ENCODE assay signal across 8 cellular contexts in the genomic region with DNA sequence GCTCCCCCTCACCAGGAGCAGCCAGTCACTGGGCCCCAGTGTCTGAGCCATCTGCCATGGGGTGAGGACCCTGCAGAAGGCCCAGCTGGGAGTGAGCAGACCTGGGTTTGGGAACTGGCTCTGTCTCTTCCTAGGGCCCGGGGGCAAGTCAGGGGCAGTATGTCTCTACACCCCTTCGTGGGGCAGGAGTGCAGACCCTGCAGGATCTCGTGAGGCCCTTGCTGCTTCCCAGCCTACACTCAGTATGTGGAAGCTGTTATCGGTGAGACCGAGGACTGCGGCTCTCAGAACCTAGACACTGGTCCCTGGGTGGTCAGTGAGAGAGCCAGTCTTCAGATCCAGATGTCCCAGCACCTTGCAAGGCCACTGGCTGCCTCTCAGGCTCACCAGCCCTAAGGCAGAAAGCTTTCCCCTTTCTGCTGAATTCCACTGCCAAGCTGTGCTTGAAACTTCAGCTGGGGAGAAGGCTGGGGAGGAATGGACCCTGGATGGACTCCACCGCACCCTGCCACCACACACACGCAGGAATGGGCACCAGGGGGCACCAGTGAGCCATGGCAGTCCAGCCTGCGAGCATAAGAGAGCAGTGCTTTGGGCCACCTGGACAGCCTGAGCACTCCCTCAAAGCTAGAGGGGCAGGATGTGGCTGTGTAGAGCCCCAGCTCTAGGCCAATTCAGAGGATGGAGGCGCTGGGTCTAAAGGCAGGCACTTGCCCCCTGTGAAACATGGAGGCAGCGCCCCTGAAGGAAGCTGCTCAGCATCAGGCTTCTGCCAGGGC. TPM values are rescaled to one million over a fixed set of nuclear protein-coding genes. Genes with fewer than 3 reads are reported as not detected.
DNase-seq lines count a peak whose midpoint lies in the region; ATAC-seq and TF ChIP-seq lines count a peak whose summit lies in the region.

No MANE protein-coding gene starts in this region.

- no peaks in the 10 kb centered on the region for H3K36me3 Mint-ChIP-seq in activated naive CD4-positive, alpha-beta T cell treated with anti-CD3 and anti-CD28 coated beads for 36 hours (ENCODE audit: low read depth)

- peak; percentile 58 for DNase-seq in GF-D8 (lab: John Stamatoyannopoulos, UW)
- peak; percentile 55 for DNase-seq in HuH-7.5 (ENCODE audit: low spot score)
- peak; percentile 79 for DNase-seq in SK-N-SH
- DNase-seq in activated naive CD4-positive, alpha-beta T cell treated with anti-CD3 and anti-CD28 coated beads for 36 hours = peak; percentile 91
- peak; percentile 96 for DNase-seq in Right ventricle myocardium inferior (ENCODE audit: missing footprints)
- peak; percentile 77 to 98 (median 94) for DNase-seq in posterior cingulate gyrus
- peak; percentile 91 for DNase-seq in ureter (ENCODE audit: low spot score)

- H4K20me1 ChIP-seq in SK-N-SH (ENCODE audit: insufficient read depth) = no peaks in the 10 kb centered on the region

- H3K79me2 ChIP-seq in SK-N-SH (ENCODE audit: insufficient read depth) = no peaks in the 10 kb centered on the region

- H3K27ac ChIP-seq in SK-N-SH (ENCODE audit: low read depth in 2 of 2, low read length in 1 of 2) = no peak overlapping the region

- no peak for TF ChIP-seq EP300 in SK-N-SH (IDR thresholded peaks at IDR 0.05; ENCODE audit: borderline replicate concordance in 1 of 2, low read depth in 1 of 2, low read length in 1 of 2)

- H3K4me3 Mint-ChIP-seq in activated naive CD4-positive, alpha-beta T cell treated with anti-CD3 and anti-CD28 coated beads for 36 hours = no peak overlapping the region

- H3K27me3 ChIP-seq in SK-N-SH (ENCODE audit: insufficient read depth) = peaks cover 8% of the 10 kb centered on the region; the same call in 1 of the 2 replicates

- H3K4me1 Mint-ChIP-seq in activated naive CD4-positive, alpha-beta T cell treated with anti-CD3 and anti-CD28 coated beads for 36 hours (ENCODE audit: low read depth) = peaks cover 7% of the 10 kb centered on the region

- no peak overlapping the region for H3K9ac ChIP-seq in SK-N-SH

- H3K9me3 Mint-ChIP-seq in activated naive CD4-positive, alpha-beta T cell treated with anti-CD3 and anti-CD28 coated beads for 36 hours = no peaks in the 10 kb centered on the region

- no peaks in the 10 kb centered on the region for H3K9me3 ChIP-seq in SK-N-SH

- TF ChIP-seq RAD21 in SK-N-SH (IDR thresholded peaks at IDR 0.05; ENCODE audit: low read length) = peak; percentile 91

- H3K9me2 ChIP-seq in SK-N-SH = no peaks in the 10 kb centered on the region

- H3F3A ChIP-seq in SK-N-SH (replicated peaks; ENCODE audit: insufficient read depth) = no peaks in the 10 kb centered on the region

- H2AFZ ChIP-seq in SK-N-SH (ENCODE audit: low read depth) = no peak overlapping the region

- H3K27ac Mint-ChIP-seq in activated naive CD4-positive, alpha-beta T cell treated with anti-CD3 and anti-CD28 coated beads for 36 hours = no peak overlapping the region

- POLR2A ChIA-PET in SK-N-SH (lab: Yijun Ruan, JAX) = interaction anchor here (0.6 kb wide), 1 partner anchor 14 kb away, joined by 4 read pairs; no protein-coding TSS in a partner anchor

- no peaks in the 10 kb centered on the region for H3K36me3 ChIP-seq in SK-N-SH (replicated peaks in 1 of 2; ENCODE audit: control insufficient read depth in 1 of 2, insufficient read depth in 2 of 2, low read length in 1 of 2)

- no peak overlapping the region for H3K4me2 ChIP-seq in SK-N-SH

- intact Hi-C loops in activated naive CD4-positive, alpha-beta T cell treated with anti-CD3 and anti-CD28 coated beads for 36 hours (cut with micrococcal nuclease) = loop anchor here (1.0 to 10.0 kb wide), 4 partner anchors 26 to 302 kb away; partner anchors contain the start of gene RASSF4
- intact Hi-C loops in Right ventricle myocardium inferior (cut with DNase I) (loop anchor here (1.0 kb wide), 1 partner anchor 43 kb away; no protein-coding TSS in a partner anchor), posterior cingulate gyrus (cut with DNase I) (loop anchor here (1.0 kb wide), 1 partner anchor 43 kb away; no protein-coding TSS in a partner anchor)

- peak; percentile 91 for TF ChIP-seq CTCF in SK-N-SH (IDR thresholded peaks at IDR 0.05)

- peaks cover 4% of the 10 kb centered on the region for H3K27me3 Mint-ChIP-seq in activated naive CD4-positive, alpha-beta T cell treated with anti-CD3 and anti-CD28 coated beads for 36 hours (ENCODE audit: low read depth)

- ATAC-seq in GM21717 (IDR thresholded peaks at IDR 0.05; ENCODE audit: unreplicated experiment) = peak; percentile 84
- ATAC-seq in Right ventricle myocardium inferior = peak; percentile 88

- H3K4me1 ChIP-seq in SK-N-SH (ENCODE audit: control insufficient read depth in 1 of 2, insufficient read depth in 2 of 2, low read depth in 1 of 2, low read length in 1 of 2) = peaks cover 0 to 10% of the 10 kb centered on the region in 2 experiments; a peak in 2 of 4 replicates

- CTCF ChIA-PET in SK-N-SH (lab: Yijun Ruan, JAX) = interaction anchor here (0.6 to 8.5 kb wide), 33 partner anchors 9 to 204 kb away, joined by 3 to 121 read pairs (median 5); partner anchors contain the start of genes DEPP1, RASSF4, TMEM72 and ZNF22
- CTCF ChIA-PET in activated naive CD4-positive, alpha-beta T cell treated with anti-CD3 and anti-CD28 coated beads for 36 hours (lab: Charles Lee) = interaction anchor here (0.5 to 3.4 kb wide), 27 partner anchors 10 to 316 kb away, joined by 3 to 35 read pairs (median 4); partner anchors contain the start of gene DEPP1

- no peak overlapping the region; a peak in 1 of 4 replicates for H3K4me3 ChIP-seq in SK-N-SH (ENCODE audit: low read depth in 2 of 2, low read length in 1 of 2)

- 30% methylated on average over 6 of the region's 11 CpGs for WGBS in SK-N-SH (ENCODE audit: low lambda C conversion rate)

TF ChIP-seq in SK-N-SH, 30 proteins besides CTCF, POLR2A, EP300 and RAD21:
- TF ChIP-seq SMC3 (IDR thresholded peaks at IDR 0.05; ENCODE audit: low read depth, low read length) (peak; percentile 92), TCF12 (IDR thresholded peaks at IDR 0.05) (no peak), MAX (IDR thresholded peaks at IDR 0.05; ENCODE audit: low read depth) (0 out of 2 replicates have a peak, but pooled peaks have one; percentile 27)
- TF ChIP-seq, protein P1, sequence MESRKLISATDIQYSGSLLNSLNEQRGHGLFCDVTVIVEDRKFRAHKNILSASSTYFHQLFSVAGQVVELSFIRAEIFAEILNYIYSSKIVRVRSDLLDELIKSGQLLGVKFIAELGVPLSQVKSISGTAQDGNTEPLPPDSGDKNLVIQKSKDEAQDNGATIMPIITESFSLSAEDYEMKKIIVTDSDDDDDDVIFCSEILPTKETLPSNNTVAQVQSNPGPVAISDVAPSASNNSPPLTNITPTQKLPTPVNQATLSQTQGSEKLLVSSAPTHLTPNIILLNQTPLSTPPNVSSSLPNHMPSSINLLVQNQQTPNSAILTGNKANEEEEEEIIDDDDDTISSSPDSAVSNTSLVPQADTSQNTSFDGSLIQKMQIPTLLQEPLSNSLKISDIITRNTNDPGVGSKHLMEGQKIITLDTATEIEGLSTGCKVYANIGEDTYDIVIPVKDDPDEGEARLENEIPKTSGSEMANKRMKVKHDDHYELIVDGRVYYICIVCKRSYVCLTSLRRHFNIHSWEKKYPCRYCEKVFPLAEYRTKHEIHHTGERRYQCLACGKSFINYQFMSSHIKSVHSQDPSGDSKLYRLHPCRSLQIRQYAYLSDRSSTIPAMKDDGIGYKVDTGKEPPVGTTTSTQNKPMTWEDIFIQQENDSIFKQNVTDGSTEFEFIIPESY (IDR thresholded peaks at IDR 0.05; ENCODE audit: borderline replicate concordance, low read depth) = no peak

RNA-seq across cellular contexts. Expression of gene TMEM72, which starts 21.4 kb away (rescaled TPM):
- not detected in 2 replicates for polyA plus RNA-seq in SK-N-SH (2012; rRNA removed)
- not detected in 2 replicates for polyA plus RNA-seq in SK-N-SH (2012; cell fraction: cytosol; rRNA removed)
- polyA plus RNA-seq in SK-N-SH (2012; cell fraction: nucleus; rRNA removed) = not detected in 2 replicates
- total RNA-seq in activated naive CD4-positive, alpha-beta T cell treated with anti-CD3 and anti-CD28 coated beads for 36 hours = not detected
- total RNA-seq in Right ventricle myocardium inferior (not detected), ureter (not detected)

RNA-seq across cellular contexts. Expression of gene RASSF4, which starts 27.1 kb away (rescaled TPM):
- polyA plus RNA-seq in SK-N-SH (2012; rRNA removed) = 11.0 and 14.1 TPM in 2 replicates
- polyA plus RNA-seq in SK-N-SH (2012; cell fraction: cytosol; rRNA removed) = 4.6 and 5.5 TPM in 2 replicates
- polyA plus RNA-seq in SK-N-SH (2012; cell fraction: nucleus; rRNA removed) = 70.4 and 80.8 TPM in 2 replicates
- 1 to 10 TPM; 1.1 to 2.2 TPM for total RNA-seq in activated naive CD4-positive, alpha-beta T cell treated with anti-CD3 and anti-CD28 coated beads for 36 hours
- total RNA-seq in Right ventricle myocardium inferior = 91.5 TPM
- total RNA-seq in ureter = 22.7 TPM

RNA-seq across cellular contexts. Expression of gene DEPP1, which starts 46.1 kb away (rescaled TPM):
- 5.3 and 6.1 TPM in 2 replicates for polyA plus RNA-seq in SK-N-SH (2012; rRNA removed)
- 3.2 and 4.1 TPM in 2 replicates for polyA plus RNA-seq in SK-N-SH (2012; cell fraction: cytosol; rRNA removed)
- polyA plus RNA-seq in SK-N-SH (2012; cell fraction: nucleus; rRNA removed) = 8.7 and 9.0 TPM in 2 replicates
- total RNA-seq in activated naive CD4-positive, alpha-beta T cell treated with anti-CD3 and anti-CD28 coated beads for 36 hours = 1 to 10 TPM; 2.4 to 3.2 TPM
- total RNA-seq in Right ventricle myocardium inferior (33.0 TPM), ureter (62.7 TPM)
